3 cellular contexts compared by ENCODE assay signal in genomic region chr19:33158365-33158764, GRCh38.
TF ChIP-seq lines count a peak whose summit lies in the region.

No MANE protein-coding gene starts in this region.

TF ChIP-seq in A549, 52 proteins besides CTCF, POLR2A, EP300 and RAD21:
- TF ChIP-seq E2F6 (IDR thresholded peaks at IDR 0.05; ENCODE audit: borderline replicate concordance, low read depth): no peak
- TF ChIP-seq NFE2L2 (conservative IDR thresholded peaks at IDR 0.05; ENCODE audit: low read length): no peak
- no peak for TF ChIP-seq ZC3H11A (IDR thresholded peaks at IDR 0.05)
- TF ChIP-seq EHMT2 (IDR thresholded peaks at IDR 0.05; ENCODE audit: low read depth): no peak
- no peak for TF ChIP-seq ESRRA (IDR thresholded peaks at IDR 0.05; ENCODE audit: borderline replicate concordance, low read length)
- no peak for TF ChIP-seq ZNF302 (CRISPR knock-in tag; IDR thresholded peaks at IDR 0.05)
- TF ChIP-seq HOXA7 (CRISPR knock-in tag; IDR thresholded peaks at IDR 0.05): no peak
- TF ChIP-seq RFX5 (IDR thresholded peaks at IDR 0.05): no peak
- TF ChIP-seq HOXB5 (CRISPR knock-in tag; IDR thresholded peaks at IDR 0.05): no peak
- TF ChIP-seq MAZ (IDR thresholded peaks at IDR 0.05; ENCODE audit: borderline replicate concordance, low read depth, low read length): no peak
- no peak for TF ChIP-seq PBX3 (IDR thresholded peaks at IDR 0.05)
- no peak for TF ChIP-seq GATA3 (IDR thresholded peaks at IDR 0.05; ENCODE audit: borderline replicate concordance)
- no peak for TF ChIP-seq ZSCAN20 (CRISPR knock-in tag; IDR thresholded peaks at IDR 0.05)
- no peak for TF ChIP-seq MAFK (IDR thresholded peaks at IDR 0.05; ENCODE audit: partially characterized antibody)
- no peak for TF ChIP-seq RNF2 (IDR thresholded peaks at IDR 0.05; ENCODE audit: borderline replicate concordance, low read depth)
TF ChIP-seq in A549: peak in this region for 0.

TF ChIP-seq in WTC11, 78 proteins besides CTCF, POLR2A, EP300 and RAD21:
- TF ChIP-seq MYBL2 (CRISPR knock-in tag; IDR thresholded peaks at IDR 0.05) (no peak), GABPB1 (CRISPR knock-in tag; IDR thresholded peaks at IDR 0.05) (0 out of 2 replicates have a peak, but pooled peaks have one; percentile 24)

TF ChIP-seq in HepG2, 621 proteins besides CTCF, POLR2A, EP300 and RAD21 (continues in another document):
- TF ChIP-seq LBX2 (CRISPR knock-in tag; IDR thresholded peaks at IDR 0.05; ENCODE audit: borderline replicate concordance) (no peak), KLF9 (CRISPR knock-in tag; IDR thresholded peaks at IDR 0.05; ENCODE audit: low read depth) (no peak), ERF (CRISPR knock-in tag; IDR thresholded peaks at IDR 0.05) (no peak), PCBP1 (IDR thresholded peaks at IDR 0.05; ENCODE audit: borderline replicate concordance, low read depth, low read length) (no peak), ZNF382 (CRISPR knock-in tag; IDR thresholded peaks at IDR 0.05; ENCODE audit: borderline replicate concordance) (no peak), CREB1 (IDR thresholded peaks at IDR 0.05) (no peak), CREB1 (CRISPR knock-in tag; IDR thresholded peaks at IDR 0.05) (no peak), ZHX2 (IDR thresholded peaks at IDR 0.05; ENCODE audit: low read depth) (no peak), ZHX2 (CRISPR knock-in tag; IDR thresholded peaks at IDR 0.05; ENCODE audit: borderline replicate concordance) (no peak), ZNF883 (CRISPR knock-in tag; IDR thresholded peaks at IDR 0.05; ENCODE audit: not compliant biosample characterization) (no peak), ZNF343 (CRISPR knock-in tag; IDR thresholded peaks at IDR 0.05) (no peak), FOXP1 (IDR thresholded peaks at IDR 0.05) (no peak), FOXP1 (CRISPR knock-in tag; IDR thresholded peaks at IDR 0.05) (peak; percentile 73), FOXJ3 (CRISPR knock-in tag; IDR thresholded peaks at IDR 0.05; ENCODE audit: borderline replicate concordance) (no peak), ZNF607 (CRISPR knock-in tag; IDR thresholded peaks at IDR 0.05; ENCODE audit: borderline replicate concordance) (no peak), HDAC2 (CRISPR knock-in tag; IDR thresholded peaks at IDR 0.05) (no peak), U2AF1 (optimal IDR thresholded peaks at IDR 0.05; ENCODE audit: low read depth, low read length) (no peak), TOE1 (CRISPR knock-in tag; IDR thresholded peaks at IDR 0.05) (no peak), PITX1 (CRISPR knock-in tag; IDR thresholded peaks at IDR 0.05) (peak; percentile 48; the same call in 1 of the 2 replicates), SIX4 (CRISPR knock-in tag; IDR thresholded peaks at IDR 0.05) (no peak), ARNT2 (CRISPR knock-in tag; IDR thresholded peaks at IDR 0.05; ENCODE audit: low read depth) (no peak), MLXIP (CRISPR knock-in tag; IDR thresholded peaks at IDR 0.05; ENCODE audit: borderline replicate concordance) (no peak), RORA (CRISPR knock-in tag; IDR thresholded peaks at IDR 0.05) (no peak), RXRB (CRISPR knock-in tag; IDR thresholded peaks at IDR 0.05; ENCODE audit: borderline replicate concordance) (0 out of 2 replicates have a peak, but pooled peaks have one; percentile 29), NAIF1 (CRISPR knock-in tag; IDR thresholded peaks at IDR 0.05; ENCODE audit: borderline replicate concordance) (no peak), ZMAT3 (CRISPR knock-in tag; conservative IDR thresholded peaks at IDR 0.05) (no peak), ATF2 (CRISPR knock-in tag; IDR thresholded peaks at IDR 0.05) (no peak), CSRNP1 (CRISPR knock-in tag; IDR thresholded peaks at IDR 0.05) (no peak), NR2F1 (CRISPR knock-in tag; IDR thresholded peaks at IDR 0.05) (no peak), DPF2 (CRISPR knock-in tag; IDR thresholded peaks at IDR 0.05; ENCODE audit: borderline replicate concordance, low read depth) (no peak), ZBTB46 (CRISPR knock-in tag; IDR thresholded peaks at IDR 0.05; ENCODE audit: borderline replicate concordance) (no peak), KLF11 (CRISPR knock-in tag; IDR thresholded peaks at IDR 0.05) (no peak), MED1 (CRISPR knock-in tag; IDR thresholded peaks at IDR 0.05) (no peak), RELA (CRISPR knock-in tag; IDR thresholded peaks at IDR 0.05) (no peak), ZNF790 (CRISPR knock-in tag; IDR thresholded peaks at IDR 0.05; ENCODE audit: borderline replicate concordance) (no peak), ZNF101 (CRISPR knock-in tag; IDR thresholded peaks at IDR 0.05; ENCODE audit: borderline replicate concordance, low read depth) (no peak), RFX3 (CRISPR knock-in tag; IDR thresholded peaks at IDR 0.05) (no peak), KLF16 (CRISPR knock-in tag; IDR thresholded peaks at IDR 0.05) (no peak), MNT (IDR thresholded peaks at IDR 0.05) (peak; percentile 25; the same call in 1 of the 2 replicates), REL (CRISPR knock-in tag; conservative IDR thresholded peaks at IDR 0.05) (no peak), GABPA (IDR thresholded peaks at IDR 0.05; ENCODE audit: low read depth, low read length) (no peak), GABPA (CRISPR knock-in tag; IDR thresholded peaks at IDR 0.05; ENCODE audit: low read depth) (no peak), HOXA3 (CRISPR knock-in tag; IDR thresholded peaks at IDR 0.05) (0 out of 2 replicates have a peak, but pooled peaks have one; percentile 17)
- TF ChIP-seq, protein P1, sequence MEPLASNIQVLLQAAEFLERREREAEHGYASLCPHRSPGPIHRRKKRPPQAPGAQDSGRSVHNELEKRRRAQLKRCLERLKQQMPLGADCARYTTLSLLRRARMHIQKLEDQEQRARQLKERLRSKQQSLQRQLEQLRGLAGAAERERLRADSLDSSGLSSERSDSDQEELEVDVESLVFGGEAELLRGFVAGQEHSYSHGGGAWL (CRISPR knock-in tag; IDR thresholded peaks at IDR 0.05): no peak
- TF ChIP-seq, protein P2, sequence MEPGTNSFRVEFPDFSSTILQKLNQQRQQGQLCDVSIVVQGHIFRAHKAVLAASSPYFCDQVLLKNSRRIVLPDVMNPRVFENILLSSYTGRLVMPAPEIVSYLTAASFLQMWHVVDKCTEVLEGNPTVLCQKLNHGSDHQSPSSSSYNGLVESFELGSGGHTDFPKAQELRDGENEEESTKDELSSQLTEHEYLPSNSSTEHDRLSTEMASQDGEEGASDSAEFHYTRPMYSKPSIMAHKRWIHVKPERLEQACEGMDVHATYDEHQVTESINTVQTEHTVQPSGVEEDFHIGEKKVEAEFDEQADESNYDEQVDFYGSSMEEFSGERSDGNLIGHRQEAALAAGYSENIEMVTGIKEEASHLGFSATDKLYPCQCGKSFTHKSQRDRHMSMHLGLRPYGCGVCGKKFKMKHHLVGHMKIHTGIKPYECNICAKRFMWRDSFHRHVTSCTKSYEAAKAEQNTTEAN (CRISPR knock-in tag; conservative IDR thresholded peaks at IDR 0.05): no peak
